Comparison of ENCODE assay signal across 13 cellular contexts in the genomic region with DNA sequence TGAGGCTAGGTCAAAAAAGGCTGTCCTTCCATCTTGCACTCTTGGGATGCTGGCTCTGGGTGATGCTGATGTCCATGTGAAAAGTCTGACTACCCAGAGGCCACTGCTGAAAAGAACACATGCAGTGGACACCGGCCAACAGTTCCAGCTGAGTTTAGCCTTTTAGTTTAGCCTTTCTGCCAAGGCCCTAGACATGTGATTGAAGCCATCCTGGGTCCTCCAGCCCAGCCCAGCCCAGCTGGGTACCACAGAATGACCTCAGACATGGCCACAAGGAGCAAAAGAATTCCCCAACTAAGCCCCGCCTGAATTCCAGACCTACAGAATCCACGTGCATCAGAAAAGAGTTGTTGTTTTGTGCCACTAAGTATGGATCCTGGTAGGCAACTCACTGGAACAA. TPM values are rescaled to one million over a fixed set of nuclear protein-coding genes. Genes with fewer than 3 reads are reported as not detected.
A peak's percentile ranks its signal among the peaks of the same experiment; 100 is the strongest.
DNase-seq lines count a peak whose midpoint lies in the region; ATAC-seq, FAIRE-seq and TF ChIP-seq lines count a peak whose summit lies in the region.
"Had no signal": no experiment of that assay in that cellular context is flagged by ENCODE, and none has a peak within 500 bp of the region (broad histone marks: within the 10 kb centered on the region; RNA-seq: fewer than 3 reads in every experiment).

No MANE protein-coding gene starts in this region.

- no peak overlapping the region for H2AK5ac ChIP-seq in H1 (ENCODE audit: low read depth, low read length)

- no peak for FAIRE-seq in H1 (lab: Jason Lieb, UNC)
- FAIRE-seq: HepG2, TTC549 had no signal

- no peak overlapping the region for H3K56ac ChIP-seq in H1 (replicated peaks; ENCODE audit: insufficient read length, low read depth, low read length)

- no peaks in the 10 kb centered on the region for H3K9me3 ChIP-seq in Loucy (ENCODE audit: insufficient read depth, low read depth, low read length)
- no peaks in the 10 kb centered on the region for H3K9me3 ChIP-seq in H1 (ENCODE audit: insufficient read depth in 2 of 2, low read depth in 1 of 2, low read length in 1 of 2)
- H3K9me3 ChIP-seq: Caco-2 had no signal

- H2BK5ac ChIP-seq in H1 (ENCODE audit: low read depth, low read length), result no peak overlapping the region

- H3K36me3 ChIP-seq in Loucy (ENCODE audit: insufficient read depth, low read length) (no peaks in the 10 kb centered on the region), H1 (ENCODE audit: control insufficient read depth in 2 of 4, insufficient read depth in 4 of 4, low read length in 3 of 4) (no peaks in the 10 kb centered on the region; a peak in 1 of 8 replicates)

- H2BK120ac ChIP-seq in H1 (replicated peaks; ENCODE audit: low read depth, low read length), result no peak overlapping the region

- no peak for TF ChIP-seq RAD21 in H1 (IDR thresholded peaks at IDR 0.05 in 1 of 2, conservative IDR thresholded peaks at IDR 0.05 in 1 of 2; ENCODE audit: low read depth in 2 of 2, low read length in 2 of 2)

- H4K91ac ChIP-seq in H1 (replicated peaks; ENCODE audit: insufficient read length, low read length), result no peak overlapping the region

- H3K4ac ChIP-seq in H1 (replicated peaks; ENCODE audit: insufficient read length, low read depth, low read length), result no peak overlapping the region

- H2AFZ ChIP-seq in Loucy (ENCODE audit: low read length) (no peak overlapping the region), H1 (ENCODE audit: low read length) (no peak overlapping the region)

- H3K79me2 ChIP-seq in Loucy (ENCODE audit: insufficient read depth, low read length) (no peaks in the 10 kb centered on the region), H1 (ENCODE audit: control insufficient read depth in 1 of 2, insufficient read depth in 2 of 2, low read length in 2 of 2) (no peaks in the 10 kb centered on the region)

- no peak overlapping the region for H2BK12ac ChIP-seq in H1 (ENCODE audit: low read depth, low read length)

- no peak overlapping the region for H4K5ac ChIP-seq in H1 (ENCODE audit: insufficient read length, low read depth, low read length)

- peak overlapping the region; percentile 67 for H3K4me2 ChIP-seq in Loucy (ENCODE audit: low read depth, low read length, poor library complexity, severe bottlenecking)
- H3K4me2 ChIP-seq in H1 (ENCODE audit: insufficient read depth in 1 of 2, low read depth in 2 of 2, low read length in 2 of 2), result no peak overlapping the region

- TF ChIP-seq CTCF in AG09319 (IDR thresholded peaks at IDR 0.05; ENCODE audit: low read depth, low read length) (no peak), Loucy (conservative IDR thresholded peaks at IDR 0.05; ENCODE audit: low read length) (no peak), H1 (IDR thresholded peaks at IDR 0.05; ENCODE audit: control extremely low read depth in 1 of 3, insufficient read depth in 1 of 3, low read depth in 1 of 3, low read length in 3 of 3) (no peak)

- H3K27ac ChIP-seq in H1 (ENCODE audit: low read depth, low read length), result no peak overlapping the region

- no peaks in the 10 kb centered on the region for H3F3A ChIP-seq in Loucy (ENCODE audit: low read depth)

- no peak overlapping the region for H3K9ac ChIP-seq in Loucy (ENCODE audit: low read depth, low read length, poor library complexity, severe bottlenecking)
- H3K9ac ChIP-seq in H1 (replicated peaks in 1 of 4; ENCODE audit: extremely low read depth in 1 of 4, low read depth in 3 of 4, low read length in 3 of 4), result no peak overlapping the region

- no peak for TF ChIP-seq POLR2A in H1 (IDR thresholded peaks at IDR 0.05; ENCODE audit: control extremely low read depth in 1 of 2, low read depth in 2 of 2, low read length in 2 of 2)

- no peak overlapping the region for H2BK20ac ChIP-seq in H1 (ENCODE audit: low read length)

- H3K23ac ChIP-seq in H1 (ENCODE audit: insufficient read length), result no peak overlapping the region

- H3K4me1 ChIP-seq in Loucy (ENCODE audit: insufficient read depth, low read length, poor library complexity, severe bottlenecking) (peaks cover 34% of the 10 kb centered on the region), H1 (replicated peaks in 1 of 4; ENCODE audit: control insufficient read depth in 3 of 4, insufficient read depth in 4 of 4, low read length in 3 of 4) (no peaks in the 10 kb centered on the region)

- no peak overlapping the region for H2BK15ac ChIP-seq in H1 (ENCODE audit: low read length)

- H3K18ac ChIP-seq in H1 (ENCODE audit: extremely low read depth, low read length), result no peak overlapping the region

- no peak overlapping the region for H3K14ac ChIP-seq in H1 (ENCODE audit: insufficient read length)

- no peaks in the 10 kb centered on the region for H3K79me1 ChIP-seq in H1 (ENCODE audit: low read depth, low read length)

- POLR2A ChIA-PET in H1 (lab: Charles Lee; ENCODE audit: partially characterized antibody), result no interaction called here

- no peak overlapping the region for H3K4me3 ChIP-seq in Loucy (ENCODE audit: low read length, poor library complexity, severe bottlenecking)
- no peak overlapping the region for H3K4me3 ChIP-seq in H1 (ENCODE audit: extremely low read depth in 1 of 4, insufficient read depth in 2 of 4, low read depth in 3 of 4, low read length in 4 of 4)

- H4K20me1 ChIP-seq in Loucy (ENCODE audit: insufficient read depth, low read length, poor library complexity, severe bottlenecking) (no peaks in the 10 kb centered on the region), H1 (replicated peaks in 1 of 2; ENCODE audit: control insufficient read depth in 1 of 2, insufficient read depth in 2 of 2, low read length in 2 of 2) (no peaks in the 10 kb centered on the region)

- H3K9me2 ChIP-seq in Loucy (replicated peaks; ENCODE audit: low read depth, low read length), result no peaks in the 10 kb centered on the region

- H3K27me3 ChIP-seq in Loucy (ENCODE audit: insufficient read depth, low read length, poor library complexity, severe bottlenecking), result no peaks in the 10 kb centered on the region
- no peaks in the 10 kb centered on the region for H3K27me3 ChIP-seq in H1 (replicated peaks in 1 of 4; ENCODE audit: control insufficient read depth in 3 of 4, extremely low read depth in 1 of 4, insufficient read depth in 3 of 4, low read length in 3 of 4)

- H4K8ac ChIP-seq in H1 (ENCODE audit: extremely low read depth, insufficient read depth, low read length), result no peak overlapping the region

- WGBS in H1 (ENCODE audit: extremely low coverage in 1 of 2, insufficient coverage in 1 of 2, insufficient read length in 1 of 2, insufficient replicate concordance in 2 of 2, low coverage in 1 of 2, low lambda C conversion rate in 2 of 2, missing lambda C conversion rate in 1 of 2), 2 experiments, result 80% methylated on average over 3 of the region's 3 CpGs; no CpG with 5 or more reads in 1 of the 2 experiments

- CTCF ChIA-PET in H1 (lab: Charles Lee; ENCODE audit: partially characterized antibody), result interaction anchor here (0.9 to 12.6 kb wide), 5 partner anchors 15 to 113 kb away, joined by 3 to 186 read pairs (median 129); partner anchors contain the start of gene PIGT

- TF ChIP-seq EP300 in H1 (IDR thresholded peaks at IDR 0.05; ENCODE audit: borderline replicate concordance in 1 of 2, low read depth in 2 of 2, low read length in 2 of 2), result no peak

- no peaks in the 10 kb centered on the region for H3K23me2 ChIP-seq in H1 (ENCODE audit: low read depth, low read length)

- no peak for ATAC-seq in HG03460 (IDR thresholded peaks at IDR 0.05; ENCODE audit: unreplicated experiment)
- no peak for ATAC-seq in HG03565 (IDR thresholded peaks at IDR 0.05; ENCODE audit: unreplicated experiment)
- ATAC-seq: HepG2; naive thymus-derived CD8-positive, alpha-beta T cell had no signal

- peak; percentile 31 for DNase-seq in AG09319 (ENCODE audit: extremely low read depth, low read depth)
- DNase-seq in H1 (ENCODE audit: low read depth in 1 of 2, low spot score in 2 of 2), result no peak
- DNase-seq in midbrain (lab: John Stamatoyannopoulos, UW), result peak; percentile 94
- DNase-seq in SK-N-DZ (ENCODE audit: low spot score), result no peak
- DNase-seq in ecto neural progenitor cell (ENCODE audit: low spot score), result no peak
- DNase-seq: Caco-2; naive thymus-derived CD8-positive, alpha-beta T cell; NCI-H82 had no signal

RNA-seq across cellular contexts. Expression of gene PIGT, which starts 17.4 kb away (rescaled TPM):
- 64.3 and 66.0 TPM in 2 replicates for total RNA-seq in H1 (2021; fragmentation: NEBNext Ultra II Directional; extraction: Animal tissue kit (Norgen Biotek cat#: 25700))
- 89.7 and 113 TPM in 2 replicates for polyA plus RNA-seq in H1 (2011; rRNA removed)
- polyA plus RNA-seq in H1 (2011; cell fraction: cytosol; rRNA removed), result 43.9 TPM
- polyA plus RNA-seq in H1 (2011; cell fraction: nucleus; rRNA removed), result 108 TPM
- 44.9 to 80.5 TPM (median 75.7 TPM) in 4 replicates for polyA plus RNA-seq in H1 (2012, experiment 1 of 2)
- polyA plus RNA-seq in H1 (2012, experiment 2 of 2), result 96.4 TPM
- 122 TPM for polyA plus RNA-seq in H1 (2013, experiment 1 of 2)
- 130 TPM for polyA plus RNA-seq in H1 (2013, experiment 2 of 2)
- polyA minus RNA-seq in H1 (2011; rRNA and poly(A)+ RNA removed), result 46.3 and 58.1 TPM in 2 replicates
- polyA minus RNA-seq in H1 (2011; cell fraction: cytosol; rRNA and poly(A)+ RNA removed), result 44.5 TPM
- polyA minus RNA-seq in H1 (2011; cell fraction: nucleus; rRNA and poly(A)+ RNA removed), result 48.0 TPM
- polyA plus RNA-seq in SK-N-DZ (2014; cell fraction: cytosol; rRNA removed), result 62.6 and 67.7 TPM in 2 replicates
- polyA plus RNA-seq in SK-N-DZ (2014; cell fraction: nucleus; rRNA removed), result 52.2 and 83.2 TPM in 2 replicates

RNA-seq across cellular contexts. Expression of gene DBNDD2, which starts 25.2 kb away (rescaled TPM):
- total RNA-seq in H1 (2021; fragmentation: NEBNext Ultra II Directional; extraction: Animal tissue kit (Norgen Biotek cat#: 25700)), result 50.1 and 55.8 TPM in 2 replicates
- polyA plus RNA-seq in H1 (2011; rRNA removed), result 95.5 and 96.3 TPM in 2 replicates
- polyA plus RNA-seq in H1 (2011; cell fraction: cytosol; rRNA removed), result 85.0 TPM
- 66.6 TPM for polyA plus RNA-seq in H1 (2011; cell fraction: nucleus; rRNA removed)
- polyA plus RNA-seq in H1 (2012, experiment 1 of 2), result 48.7 to 57.4 TPM (median 52.4 TPM) in 4 replicates
- 63.4 TPM for polyA plus RNA-seq in H1 (2012, experiment 2 of 2)
- 42.3 TPM for polyA plus RNA-seq in H1 (2013, experiment 1 of 2)
- 39.7 TPM for polyA plus RNA-seq in H1 (2013, experiment 2 of 2)
- polyA minus RNA-seq in H1 (2011; rRNA and poly(A)+ RNA removed), result 44.8 and 54.0 TPM in 2 replicates
- 20.8 TPM for polyA minus RNA-seq in H1 (2011; cell fraction: cytosol; rRNA and poly(A)+ RNA removed)
- polyA minus RNA-seq in H1 (2011; cell fraction: nucleus; rRNA and poly(A)+ RNA removed), result 23.7 TPM
- polyA plus RNA-seq in SK-N-DZ (2014; cell fraction: cytosol; rRNA removed), result 39.2 and 41.8 TPM in 2 replicates
- polyA plus RNA-seq in SK-N-DZ (2014; cell fraction: nucleus; rRNA removed), result 41.2 and 51.5 TPM in 2 replicates

RNA-seq across cellular contexts. Expression of gene WFDC2, which starts 36.2 kb away (rescaled TPM):
- total RNA-seq in H1 (2021; fragmentation: NEBNext Ultra II Directional; extraction: Animal tissue kit (Norgen Biotek cat#: 25700)), result 77.9 and 86.0 TPM in 2 replicates
- 137 and 156 TPM in 2 replicates for polyA plus RNA-seq in H1 (2011; rRNA removed)
- 70.3 TPM for polyA plus RNA-seq in H1 (2011; cell fraction: cytosol; rRNA removed)
- polyA plus RNA-seq in H1 (2011; cell fraction: nucleus; rRNA removed), result 109 TPM
- 77.0 to 158 TPM (median 148 TPM) in 4 replicates for polyA plus RNA-seq in H1 (2012, experiment 1 of 2)
- 183 TPM for polyA plus RNA-seq in H1 (2012, experiment 2 of 2)
- polyA plus RNA-seq in H1 (2013, experiment 1 of 2), result 338 TPM
- 373 TPM for polyA plus RNA-seq in H1 (2013, experiment 2 of 2)
- 26.0 and 32.4 TPM in 2 replicates for polyA minus RNA-seq in H1 (2011; rRNA and poly(A)+ RNA removed)
- polyA minus RNA-seq in H1 (2011; cell fraction: cytosol; rRNA and poly(A)+ RNA removed), result 52.3 TPM
- 24.4 TPM for polyA minus RNA-seq in H1 (2011; cell fraction: nucleus; rRNA and poly(A)+ RNA removed)
- polyA plus RNA-seq in SK-N-DZ (2014; cell fraction: cytosol; rRNA removed), result not detected in 2 replicates
- polyA plus RNA-seq in SK-N-DZ (2014; cell fraction: nucleus; rRNA removed), result not detected in 2 replicates
- total RNA-seq: HepG2 had no signal

RNA-seq across cellular contexts. Expression of gene TP53TG5, which starts 55.2 kb away (rescaled TPM):
- total RNA-seq in H1 (2021; fragmentation: NEBNext Ultra II Directional; extraction: Animal tissue kit (Norgen Biotek cat#: 25700)), result not detected in 2 replicates
- polyA plus RNA-seq in H1 (2011; rRNA removed), result not detected in 2 replicates
- 0.03 TPM for polyA plus RNA-seq in H1 (2011; cell fraction: cytosol; rRNA removed)
- 1.6 TPM for polyA plus RNA-seq in H1 (2011; cell fraction: nucleus; rRNA removed)
- polyA plus RNA-seq in H1 (2012, experiment 1 of 2), result 0.42 to 0.67 TPM (median 0.60 TPM) in 4 replicates
- polyA plus RNA-seq in H1 (2012, experiment 2 of 2), result not detected
- not detected for polyA plus RNA-seq in H1 (2013, experiment 1 of 2)
- not detected for polyA plus RNA-seq in H1 (2013, experiment 2 of 2)
- polyA minus RNA-seq in H1 (2011; rRNA and poly(A)+ RNA removed), result 0.19 TPM in 1 of 2 replicates, not detected in the other
- polyA minus RNA-seq in H1 (2011; cell fraction: cytosol; rRNA and poly(A)+ RNA removed), result not detected
- 1.1 TPM for polyA minus RNA-seq in H1 (2011; cell fraction: nucleus; rRNA and poly(A)+ RNA removed)
- polyA plus RNA-seq in SK-N-DZ (2014; cell fraction: cytosol; rRNA removed), result not detected in 2 replicates
- polyA plus RNA-seq in SK-N-DZ (2014; cell fraction: nucleus; rRNA removed), result not detected in 2 replicates
- total RNA-seq: Caco-2, HepG2 had no signal

Comparison
In these comparisons a context has a peak if more than half of its experiments do, and no peak if none do; other contexts are left out.
1. DNase-seq: peak in AG09319 (single experiment) and midbrain (single experiment); none in H1 (0 of 2), SK-N-DZ (single experiment) and ecto neural progenitor cell (single experiment).